9 cellular contexts compared by ENCODE assay signal in genomic region chr5:58393716-58394115, GRCh38.
"Had no signal": no experiment of that assay in that cellular context is flagged by ENCODE, and none has a peak within 500 bp of the region (broad histone marks: within the 10 kb centered on the region; RNA-seq: fewer than 3 reads in every experiment).

No MANE protein-coding gene starts in this region.

- H3K9me3 ChIP-seq: HAP-1 had no signal

- DNase-seq: H7, HFFc6, KG1 had no signal

- H3K27ac ChIP-seq: HL-60 had no signal

- H3K4me2 ChIP-seq: GM23338 had no signal

- H3K36me3 ChIP-seq: HAP-1 had no signal

- H3K4me3 ChIP-seq: GM23338, HAP-1, K562 had no signal

- H2AFZ ChIP-seq: GM23338 had no signal

- H3K4me1 ChIP-seq: HAP-1 had no signal

- ATAC-seq: GM23338, HCT116, HepG2, K562 had no signal
